ENCODE assay signal across 17 cellular contexts in genomic region chr14:75339059-75339458, GRCh38.
DNase-seq lines count a peak whose midpoint lies in the region; ATAC-seq and TF ChIP-seq lines count a peak whose summit lies in the region.
"Had no signal": no experiment of that assay in that cellular context is flagged by ENCODE, and none has a peak within 500 bp of the region (broad histone marks: within the 10 kb centered on the region; RNA-seq: fewer than 3 reads in every experiment).

No MANE protein-coding gene starts in this region.

- CTCF ChIA-PET in PC-3 (lab: Charles Lee) = no interaction called here

- H3K79me2 ChIP-seq in smooth muscle cell (ENCODE audit: low read depth) = no peaks in the 10 kb centered on the region
- no peaks in the 10 kb centered on the region for H3K79me2 ChIP-seq in PC-3 (ENCODE audit: low read length)

- intact Hi-C loops in PC-3 (cut with micrococcal nuclease) = no loop called here

- H2AFZ ChIP-seq in smooth muscle cell (ENCODE audit: low read depth) (no peak overlapping the region), PC-3 (ENCODE audit: low read length) (no peak overlapping the region)

- H3K9ac ChIP-seq in adipocyte (ENCODE audit: low read length) (no peak overlapping the region), smooth muscle cell (ENCODE audit: low read depth) (peak overlapping the region; percentile 3), PC-3 (ENCODE audit: low read length) (no peak overlapping the region)

- H3K4me2 ChIP-seq in smooth muscle cell = peak overlapping the region; percentile 10
- no peak overlapping the region for H3K4me2 ChIP-seq in PC-3 (ENCODE audit: low read length)

- no peak for TF ChIP-seq CTCF in fibroblast of villous mesenchyme (IDR thresholded peaks at IDR 0.05; ENCODE audit: insufficient read depth, low read depth, low read length)
- TF ChIP-seq CTCF in smooth muscle cell (IDR thresholded peaks at IDR 0.05; ENCODE audit: borderline replicate concordance, insufficient read depth, poor library complexity, severe bottlenecking) = no peak
- no peak for TF ChIP-seq CTCF in PC-3 (conservative IDR thresholded peaks at IDR 0.05; ENCODE audit: low read depth, low read length)

- H4K20me1 ChIP-seq in smooth muscle cell (ENCODE audit: low read depth) (no peaks in the 10 kb centered on the region), PC-3 (ENCODE audit: low read length) (no peaks in the 10 kb centered on the region)

- H3K9me2 ChIP-seq in PC-3 (replicated peaks; ENCODE audit: low read length) = no peaks in the 10 kb centered on the region

- H3K4me3 ChIP-seq in adipocyte (ENCODE audit: low read length) (no peak overlapping the region), fibroblast of villous mesenchyme (ENCODE audit: low read depth, low read length) (no peak overlapping the region), smooth muscle cell (no peak overlapping the region), PC-3 (ENCODE audit: low read length) (no peak overlapping the region)
- H3K4me3 ChIP-seq: dorsolateral prefrontal cortex, mucosa of descending colon, vagina had no signal

- POLR2A ChIA-PET in PC-3 (lab: Charles Lee; ENCODE audit: unreplicated experiment) = no interaction called here

- WGBS in smooth muscle cell (ENCODE audit: low lambda C conversion rate) = 0% methylated on average over 4 of the region's 4 CpGs

- H3K27ac ChIP-seq in smooth muscle cell (ENCODE audit: low read depth) (peak overlapping the region; percentile 66), PC-3 (ENCODE audit: low read length) (no peak overlapping the region)
- H3K27ac ChIP-seq: vagina had no signal

- H3K9me3 ChIP-seq in adipocyte (ENCODE audit: control insufficient read depth, low read length) (peaks cover 6% of the 10 kb centered on the region), smooth muscle cell (replicated peaks; ENCODE audit: low read depth) (no peaks in the 10 kb centered on the region), PC-3 (ENCODE audit: low read length) (no peaks in the 10 kb centered on the region)
- H3K9me3 ChIP-seq: mucosa of descending colon, vagina had no signal

- H3F3A ChIP-seq in smooth muscle cell (ENCODE audit: low read depth) = no peaks in the 10 kb centered on the region
- no peaks in the 10 kb centered on the region for H3F3A ChIP-seq in PC-3 (ENCODE audit: low read length, unreplicated experiment)

- DNase-seq in GM04503 (ENCODE audit: low read depth) (peak; percentile 83), adipocyte (ENCODE audit: low read depth) (peak; percentile 65), fibroblast of villous mesenchyme (ENCODE audit: low read depth) (peak; percentile 82), smooth muscle cell (lab: John Stamatoyannopoulos, UW; ENCODE audit: unreplicated experiment) (no peak), cerebellar nuclear complex (lab: John Stamatoyannopoulos, UW) (no peak), PC-3 (no peak)
- DNase-seq: activated CD4-positive, alpha-beta T cell treated with anti-CD3 and anti-CD28 coated beads, Interleukin-2, amount 50 U/mL, for 1 hour; activated T-cell treated with anti-CD3 and anti-CD28 coated beads, Interleukin-2, amount 50 U/mL, for 48 hours; COR-L47; dorsolateral prefrontal cortex; Kasumi-1; mucosa of descending colon; NCI-H2029; stimulated activated CD4-positive, alpha-beta T cell treated with anti-CD3 and anti-CD28 coated beads, Interleukin-1b, Interleukin-23, amount 100 ng/mL, for 48 hours; T1000 had no signal

- peaks cover 63% of the 10 kb centered on the region for H3K4me1 ChIP-seq in adipocyte (ENCODE audit: control insufficient read depth, insufficient read depth, low read length)
- H3K4me1 ChIP-seq in smooth muscle cell (ENCODE audit: low read depth) = no peaks in the 10 kb centered on the region
- no peaks in the 10 kb centered on the region for H3K4me1 ChIP-seq in PC-3 (ENCODE audit: insufficient read depth, low read length)

- no peaks in the 10 kb centered on the region for H3K27me3 ChIP-seq in adipocyte (replicated peaks; ENCODE audit: control insufficient read depth, insufficient read depth, low read length)
- no peaks in the 10 kb centered on the region for H3K27me3 ChIP-seq in smooth muscle cell (ENCODE audit: low read depth)
- peaks cover 60% of the 10 kb centered on the region for H3K27me3 ChIP-seq in PC-3 (ENCODE audit: low read length)
- H3K27me3 ChIP-seq: dorsolateral prefrontal cortex, vagina had no signal

- H3K36me3 ChIP-seq in adipocyte (ENCODE audit: control insufficient read depth, insufficient read depth, low read length, severe bottlenecking) = no peaks in the 10 kb centered on the region
- H3K36me3 ChIP-seq in smooth muscle cell (ENCODE audit: low read depth) = no peaks in the 10 kb centered on the region
- no peaks in the 10 kb centered on the region for H3K36me3 ChIP-seq in PC-3 (ENCODE audit: low read depth, low read length)
- H3K36me3 ChIP-seq: vagina had no signal

- BruUV-seq in PC-3 (replicated peaks; lab: Mats Ljungman, UMichigan) = no TSS peak

- ATAC-seq in GM19328 (IDR thresholded peaks at IDR 0.05; ENCODE audit: unreplicated experiment) (no peak), PC-3 (no peak)
- ATAC-seq: mucosa of descending colon had no signal

Comparison
In these comparisons a context has a peak if more than half of its experiments do, and no peak if none do; other contexts are left out.
1. DNase-seq: peak in GM04503 (single experiment), adipocyte (single experiment) and fibroblast of villous mesenchyme (single experiment); none in smooth muscle cell (single experiment), cerebellar nuclear complex (0 of 2) and PC-3 (single experiment).